Comparison of ENCODE assay signal across 1 cellular context in genomic region chr3:13419356-13420050, GRCh38.
A peak's percentile ranks its signal among the peaks of the same experiment; 100 is the strongest.
TF ChIP-seq lines count a peak whose summit lies in the region.

No MANE protein-coding gene starts in this region.

TF ChIP-seq in K562, 482 proteins besides CTCF, POLR2A, EP300 and RAD21 (continued from another document and continues in another):
- TF ChIP-seq CEBPZ (IDR thresholded peaks at IDR 0.05; ENCODE audit: borderline replicate concordance, low read depth, low read length): no peak
- TF ChIP-seq HDAC3 (IDR thresholded peaks at IDR 0.05; ENCODE audit: borderline replicate concordance, partially characterized antibody): no peak
- TF ChIP-seq FOXP1 (CRISPR knock-in tag; IDR thresholded peaks at IDR 0.05): no peak; the same call in 1 of the 2 replicates
- no peak for TF ChIP-seq SMARCA5 (IDR thresholded peaks at IDR 0.05)
- TF ChIP-seq BCL6 (CRISPR knock-in tag; IDR thresholded peaks at IDR 0.05): no peak
- no peak for TF ChIP-seq JUN (IDR thresholded peaks at IDR 0.05; ENCODE audit: borderline replicate concordance, low read depth, low read length)
- no peak for TF ChIP-seq JUN (CRISPR knock-in tag; IDR thresholded peaks at IDR 0.05; ENCODE audit: borderline replicate concordance)
- TF ChIP-seq POLR2B (IDR thresholded peaks at IDR 0.05; ENCODE audit: low read depth, partially characterized antibody): no peak
- TF ChIP-seq MTA3 (IDR thresholded peaks at IDR 0.05; ENCODE audit: borderline replicate concordance): no peak; the same call in 1 of the 2 replicates
- TF ChIP-seq NKRF (IDR thresholded peaks at IDR 0.05; ENCODE audit: borderline replicate concordance): no peak
- no peak for TF ChIP-seq BRF2 (IDR thresholded peaks at IDR 0.05; ENCODE audit: borderline replicate concordance, insufficient read depth, insufficient read length)
- TF ChIP-seq WHSC1 (IDR thresholded peaks at IDR 0.05; ENCODE audit: low read length): no peak
- TF ChIP-seq SRSF1 (IDR thresholded peaks at IDR 0.05; ENCODE audit: low read depth, low read length): no peak
- TF ChIP-seq TAF15 (IDR thresholded peaks at IDR 0.05; ENCODE audit: low read depth, low read length): no peak
- no peak for TF ChIP-seq CLOCK (CRISPR knock-in tag; IDR thresholded peaks at IDR 0.05; ENCODE audit: borderline replicate concordance)
- TF ChIP-seq FIP1L1 (IDR thresholded peaks at IDR 0.05; ENCODE audit: low read depth, low read length, poor library complexity, severe bottlenecking): no peak
- TF ChIP-seq CEBPG (CRISPR knock-in tag; IDR thresholded peaks at IDR 0.05): no peak
- TF ChIP-seq CEBPG (tag; conservative IDR thresholded peaks at IDR 0.05 in 1 of 2, IDR thresholded peaks at IDR 0.05 in 1 of 2): no peak
- no peak for TF ChIP-seq OTX1 (CRISPR knock-in tag; IDR thresholded peaks at IDR 0.05)
- no peak for TF ChIP-seq TOE1 (IDR thresholded peaks at IDR 0.05; ENCODE audit: borderline replicate concordance)
- 0 out of 2 replicates have a peak, but pooled peaks have one; percentile 59 for TF ChIP-seq TOE1 (CRISPR knock-in tag; IDR thresholded peaks at IDR 0.05; ENCODE audit: borderline replicate concordance, low read depth)
- TF ChIP-seq MYC (IDR thresholded peaks at IDR 0.05; ENCODE audit: low read depth, low read length): peak; percentile 82
- no peak for TF ChIP-seq MYC (CRISPR knock-in tag; IDR thresholded peaks at IDR 0.05; ENCODE audit: borderline replicate concordance, low read depth)
- TF ChIP-seq PRDM10 (IDR thresholded peaks at IDR 0.05; ENCODE audit: partially characterized antibody): peak; percentile 21
- TF ChIP-seq CHD4 (IDR thresholded peaks at IDR 0.05; ENCODE audit: insufficient read depth, insufficient replicate concordance, low read depth, low read length, poor library complexity, severe bottlenecking): no peak
- no peak for TF ChIP-seq DDX20 (tag; IDR thresholded peaks at IDR 0.05; ENCODE audit: low read depth)
- no peak for TF ChIP-seq CSDE1 (IDR thresholded peaks at IDR 0.05)
- peak; percentile 17; the same call in 1 of the 2 replicates for TF ChIP-seq IRF2 (CRISPR knock-in tag; IDR thresholded peaks at IDR 0.05)
- no peak for TF ChIP-seq ATF1 (CRISPR knock-in tag; IDR thresholded peaks at IDR 0.05)
- no peak; the same call in 1 of the 2 replicates for TF ChIP-seq ATF1 (tag; IDR thresholded peaks at IDR 0.05)
- no peak for TF ChIP-seq NUFIP1 (IDR thresholded peaks at IDR 0.05; ENCODE audit: partially characterized antibody)
- TF ChIP-seq KHSRP (IDR thresholded peaks at IDR 0.05): no peak
- no peak for TF ChIP-seq TAL1 (IDR thresholded peaks at IDR 0.05)
- TF ChIP-seq ZBTB34 (CRISPR knock-in tag; IDR thresholded peaks at IDR 0.05): no peak
- TF ChIP-seq STAT6 (CRISPR knock-in tag; IDR thresholded peaks at IDR 0.05): no peak; the same call in 1 of the 2 replicates
- no peak; the same call in 1 of the 2 replicates for TF ChIP-seq GATAD2B (IDR thresholded peaks at IDR 0.05; ENCODE audit: borderline replicate concordance)
- no peak for TF ChIP-seq MED1 (CRISPR knock-in tag; IDR thresholded peaks at IDR 0.05; ENCODE audit: borderline replicate concordance)
- no peak for TF ChIP-seq ZNF24 (IDR thresholded peaks at IDR 0.05)
- TF ChIP-seq NR2C1 (IDR thresholded peaks at IDR 0.05): no peak
- no peak for TF ChIP-seq NR2C1 (tag; IDR thresholded peaks at IDR 0.05)
- no peak for TF ChIP-seq KLF6 (CRISPR knock-in tag; IDR thresholded peaks at IDR 0.05; ENCODE audit: borderline replicate concordance)
- peak; percentile 29; the same call in 1 of the 2 replicates for TF ChIP-seq STAG1 (CRISPR knock-in tag; IDR thresholded peaks at IDR 0.05; ENCODE audit: borderline replicate concordance)
- TF ChIP-seq POLR3G (IDR thresholded peaks at IDR 0.05; ENCODE audit: extremely low read depth, insufficient read length, insufficient replicate concordance): no peak
- no peak for TF ChIP-seq TEAD2 (tag; IDR thresholded peaks at IDR 0.05)
- no peak for TF ChIP-seq ZBTB26 (CRISPR knock-in tag; IDR thresholded peaks at IDR 0.05)
- no peak for TF ChIP-seq TAF9B (IDR thresholded peaks at IDR 0.05; ENCODE audit: partially characterized antibody)
- TF ChIP-seq LARP7 (IDR thresholded peaks at IDR 0.05): no peak
- TF ChIP-seq ZEB2 (IDR thresholded peaks at IDR 0.05): no peak
- TF ChIP-seq ZNF217 (CRISPR knock-in tag; IDR thresholded peaks at IDR 0.05): no peak
- no peak for TF ChIP-seq GTF2F1 (IDR thresholded peaks at IDR 0.05; ENCODE audit: low read depth, low read length)
- no peak for TF ChIP-seq NR2F6 (CRISPR knock-in tag; IDR thresholded peaks at IDR 0.05)
- peak; percentile 48 for TF ChIP-seq FUS (optimal IDR thresholded peaks at IDR 0.05; ENCODE audit: low read depth, low read length)
- TF ChIP-seq ZNF561 (CRISPR knock-in tag; conservative IDR thresholded peaks at IDR 0.05): no peak
- no peak for TF ChIP-seq RBM34 (IDR thresholded peaks at IDR 0.05; ENCODE audit: borderline replicate concordance, insufficient read depth, low read length)
